In the genomic region with DNA sequence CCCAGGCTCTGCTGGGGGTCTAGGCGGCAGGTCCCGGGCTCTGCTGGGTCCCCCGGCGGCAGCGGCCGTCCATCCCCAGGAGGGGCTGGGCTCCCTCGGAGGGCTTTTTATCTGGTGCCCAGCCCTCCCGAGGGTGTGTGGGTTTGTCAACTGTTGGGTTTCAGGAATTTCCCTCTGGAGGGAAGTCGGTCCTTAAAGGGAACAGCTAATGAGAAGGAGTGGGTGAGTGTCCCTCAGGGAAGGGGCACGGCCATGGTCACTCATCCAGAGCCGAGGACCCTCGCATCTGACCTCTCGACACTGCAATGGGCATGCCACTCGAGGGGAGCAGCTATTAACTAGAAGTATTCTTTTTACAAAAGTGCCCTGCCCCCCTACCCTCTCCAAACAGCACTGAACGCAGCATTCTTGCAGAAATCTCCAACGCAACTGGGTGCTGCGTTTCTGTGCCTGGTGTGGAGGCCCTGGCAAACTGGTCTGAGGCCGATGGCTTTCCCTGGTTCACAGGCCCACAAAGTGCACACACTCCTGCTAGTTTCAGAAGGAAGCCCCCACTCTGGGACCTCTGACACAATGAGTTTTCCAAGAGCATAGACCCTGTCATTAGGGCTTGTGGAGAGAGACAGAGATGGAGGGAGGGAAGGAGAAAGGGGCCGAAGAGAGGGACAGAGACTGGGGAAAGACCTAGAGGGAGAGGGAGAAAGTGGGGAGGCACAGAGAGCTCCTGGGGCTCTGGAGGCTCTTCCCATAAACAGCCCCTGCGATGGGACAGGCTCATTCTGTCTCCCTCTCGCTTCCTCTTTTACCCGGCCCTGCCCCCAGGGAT, we compare ENCODE assay signal across 22 cellular contexts. TPM values are rescaled to one million over a fixed set of nuclear protein-coding genes. Genes with fewer than 3 reads are reported as not detected.
DNase-seq lines count a peak whose midpoint lies in the region; ATAC-seq, FAIRE-seq and TF ChIP-seq lines count a peak whose summit lies in the region.
"Had no signal": no experiment of that assay in that cellular context is flagged by ENCODE, and none has a peak within 500 bp of the region (broad histone marks: within the 10 kb centered on the region; RNA-seq: fewer than 3 reads in every experiment).

No MANE protein-coding gene starts in this region.

- 15% methylated on average over 14 of the region's 22 CpGs; no CpG with 5 or more reads in 1 of the 2 experiments for WGBS in H1 (ENCODE audit: extremely low coverage in 1 of 2, insufficient coverage in 1 of 2, insufficient read length in 1 of 2, insufficient replicate concordance in 2 of 2, low coverage in 1 of 2, low lambda C conversion rate in 2 of 2, missing lambda C conversion rate in 1 of 2), 2 experiments

- H2BK20ac ChIP-seq in H1 (ENCODE audit: low read length), result 0 out of 2 replicates have a peak overlapping the region, but pooled peaks have one; percentile 61

- H3K14ac ChIP-seq in H1 (ENCODE audit: insufficient read length), result no peak overlapping the region

- H2BK120ac ChIP-seq in H1 (replicated peaks; ENCODE audit: low read depth, low read length), result peak overlapping the region; percentile 5

- H4K8ac ChIP-seq in H1 (ENCODE audit: extremely low read depth, insufficient read depth, low read length), result no peak overlapping the region

- no peak overlapping the region for H2BK15ac ChIP-seq in H1 (ENCODE audit: low read length)

- H3K4me1 ChIP-seq in H1 (replicated peaks in 1 of 4; ENCODE audit: control insufficient read depth in 3 of 4, insufficient read depth in 4 of 4, low read length in 3 of 4) (peaks cover 0 to 50% (median 38%) of the 10 kb centered on the region in 4 experiments; a peak in 6 of 7 replicates), neural progenitor cell (peaks cover 62% of the 10 kb centered on the region)

- no peak overlapping the region for H3K4ac ChIP-seq in H1 (replicated peaks; ENCODE audit: insufficient read length, low read depth, low read length)

- H4K5ac ChIP-seq in H1 (ENCODE audit: insufficient read length, low read depth, low read length), result no peak overlapping the region

- H3K18ac ChIP-seq in H1 (ENCODE audit: extremely low read depth, low read length), result peak overlapping the region; percentile 66; the same call in 1 of the 2 replicates

- peak overlapping the region; percentile 90 for H4K91ac ChIP-seq in H1 (replicated peaks; ENCODE audit: insufficient read length, low read length)

- no peak overlapping the region for H3K27ac ChIP-seq in H1 (ENCODE audit: low read depth, low read length)
- H3K27ac ChIP-seq in neural progenitor cell, result no peak overlapping the region
- H3K27ac ChIP-seq: ovary, Peyer's patch, testis had no signal

- no peaks in the 10 kb centered on the region for H3K36me3 ChIP-seq in H7 (replicated peaks; ENCODE audit: control insufficient read depth, insufficient read depth, low read length)
- H3K36me3 ChIP-seq in H1 (ENCODE audit: control insufficient read depth in 2 of 4, insufficient read depth in 4 of 4, low read length in 3 of 4), result no peaks in the 10 kb centered on the region
- H3K36me3 ChIP-seq in neural progenitor cell, result no peaks in the 10 kb centered on the region
- H3K36me3 ChIP-seq: ovary, Peyer's patch had no signal

- H2BK5ac ChIP-seq in H1 (ENCODE audit: low read depth, low read length), result peak overlapping the region; percentile 85; the same call in 1 of the 2 replicates

- peaks cover 65% of the 10 kb centered on the region for H3K27me3 Mint-ChIP-seq in neural progenitor cell (ENCODE audit: insufficient read depth, low read depth)

- no peak overlapping the region for H2AK5ac ChIP-seq in H1 (ENCODE audit: low read depth, low read length)

- TF ChIP-seq RAD21 in H1 (IDR thresholded peaks at IDR 0.05 in 1 of 2, conservative IDR thresholded peaks at IDR 0.05 in 1 of 2; ENCODE audit: low read depth in 2 of 2, low read length in 2 of 2), result peak; percentile 1 to 4; a peak in 1 of 4 replicates

- peaks cover 16% of the 10 kb centered on the region for H3F3A ChIP-seq in neural progenitor cell (ENCODE audit: low read depth)

- no peak overlapping the region for H3K56ac ChIP-seq in H1 (replicated peaks; ENCODE audit: insufficient read length, low read depth, low read length)

- TF ChIP-seq EP300 in H1 (IDR thresholded peaks at IDR 0.05; ENCODE audit: borderline replicate concordance in 1 of 2, low read depth in 2 of 2, low read length in 2 of 2), result no peak

- H3K27ac Mint-ChIP-seq in neural progenitor cell, result no peak overlapping the region
- H3K27ac Mint-ChIP-seq: T-helper 2 cell treated with Interferon-gamma antibody and Interleukin-4, amounts not matched to agents 5 μg/mL and 100 μg/mL, for 36 hours had no signal

- H3K23me2 ChIP-seq in H1 (ENCODE audit: low read depth, low read length), result peaks cover 33% of the 10 kb centered on the region

- FAIRE-seq in H1 (lab: Jason Lieb, UNC), result no peak
- FAIRE-seq: bronchial epithelial cell, frontal cortex, H54 had no signal

- H3K4me3 Mint-ChIP-seq in neural progenitor cell, result no peak overlapping the region
- H3K4me3 Mint-ChIP-seq: T-helper 2 cell treated with Interferon-gamma antibody and Interleukin-4, amounts not matched to agents 5 μg/mL and 100 μg/mL, for 36 hours had no signal

- H2AFZ ChIP-seq in H1 (ENCODE audit: low read length) (no peak overlapping the region), neural progenitor cell (replicated peaks) (no peak overlapping the region)

- peaks cover 69% of the 10 kb centered on the region for H3K27me3 ChIP-seq in H7 (ENCODE audit: control insufficient read depth, insufficient read depth, low read length)
- H3K27me3 ChIP-seq in H1 (replicated peaks in 1 of 4; ENCODE audit: control insufficient read depth in 3 of 4, extremely low read depth in 1 of 4, insufficient read depth in 3 of 4, low read length in 3 of 4), result peaks cover 24 to 67% (median 57%) of the 10 kb centered on the region in 4 experiments
- H3K27me3 ChIP-seq in neural progenitor cell, result peaks cover 76% of the 10 kb centered on the region
- H3K27me3 ChIP-seq: ovary, testis had no signal

- no peaks in the 10 kb centered on the region for H3K9me3 Mint-ChIP-seq in neural progenitor cell
- H3K9me3 Mint-ChIP-seq: T-helper 2 cell treated with Interferon-gamma antibody and Interleukin-4, amounts not matched to agents 5 μg/mL and 100 μg/mL, for 36 hours had no signal

- H3K4me1 Mint-ChIP-seq in neural progenitor cell, result peaks cover 32% of the 10 kb centered on the region

- H3K4me3 ChIP-seq in H7 (ENCODE audit: insufficient read depth, low read depth, low read length) (peak overlapping the region; percentile 22), H1 (ENCODE audit: extremely low read depth in 1 of 4, insufficient read depth in 2 of 4, low read depth in 3 of 4, low read length in 4 of 4) (peak overlapping the region; percentile 20 to 58 (median 30); a peak in 6 of 8 replicates), neural progenitor cell (no peak overlapping the region), foreskin fibroblast (ENCODE audit: low read depth in 1 of 2, low read length in 2 of 2) (no peak overlapping the region)
- H3K4me3 ChIP-seq: ovary, Peyer's patch, testis had no signal

- no peak overlapping the region for H3K23ac ChIP-seq in H1 (ENCODE audit: insufficient read length)

- TF ChIP-seq CTCF in H1 (IDR thresholded peaks at IDR 0.05; ENCODE audit: control extremely low read depth in 1 of 3, insufficient read depth in 1 of 3, low read depth in 1 of 3, low read length in 3 of 3), result no peak
- TF ChIP-seq CTCF in neural progenitor cell (IDR thresholded peaks at IDR 0.05), result no peak
- TF ChIP-seq CTCF in foreskin fibroblast (IDR thresholded peaks at IDR 0.05; ENCODE audit: low read depth, low read length), result no peak

- POLR2A ChIA-PET in H1 (lab: Charles Lee; ENCODE audit: partially characterized antibody), result interaction anchor here (0.8 to 1.2 kb wide), 5 partner anchors 16 to 192 kb away, joined by 3 read pairs; a partner anchor contains a TSS

- H3K4me2 ChIP-seq in H1 (ENCODE audit: insufficient read depth in 1 of 2, low read depth in 2 of 2, low read length in 2 of 2), result peak overlapping the region; percentile 91 to 93
- H3K4me2 ChIP-seq in neural progenitor cell, result peak overlapping the region; percentile 69

- no peaks in the 10 kb centered on the region for H3K36me3 Mint-ChIP-seq in neural progenitor cell

- peak overlapping the region; percentile 68; the same call in 1 of the 2 replicates for H2BK12ac ChIP-seq in H1 (ENCODE audit: low read depth, low read length)

- no peaks in the 10 kb centered on the region for H4K20me1 ChIP-seq in H1 (replicated peaks in 1 of 2; ENCODE audit: control insufficient read depth in 1 of 2, insufficient read depth in 2 of 2, low read length in 2 of 2)
- peaks cover 37% of the 10 kb centered on the region for H4K20me1 ChIP-seq in neural progenitor cell (ENCODE audit: low read depth)

- H3K79me2 ChIP-seq in H1 (ENCODE audit: control insufficient read depth in 1 of 2, insufficient read depth in 2 of 2, low read length in 2 of 2) (no peaks in the 10 kb centered on the region), neural progenitor cell (ENCODE audit: low read depth) (no peaks in the 10 kb centered on the region)

- no peaks in the 10 kb centered on the region for H3K79me1 ChIP-seq in H1 (ENCODE audit: low read depth, low read length)

- TF ChIP-seq POLR2A in H1 (IDR thresholded peaks at IDR 0.05; ENCODE audit: control extremely low read depth in 1 of 2, low read depth in 2 of 2, low read length in 2 of 2), result no peak

- no peaks in the 10 kb centered on the region for H3K9me3 ChIP-seq in H1 (ENCODE audit: insufficient read depth in 2 of 2, low read depth in 1 of 2, low read length in 1 of 2)
- H3K9me3 ChIP-seq in neural progenitor cell (ENCODE audit: low read depth), result no peaks in the 10 kb centered on the region
- H3K9me3 ChIP-seq: Caco-2, ovary, Peyer's patch, testis had no signal

- no peak for ATAC-seq in GM18907 (IDR thresholded peaks at IDR 0.05; ENCODE audit: unreplicated experiment)
- ATAC-seq in GM21367 (IDR thresholded peaks at IDR 0.05; ENCODE audit: unreplicated experiment), result no peak

- no peak overlapping the region for H3K9ac ChIP-seq in H1 (replicated peaks in 1 of 4; ENCODE audit: extremely low read depth in 1 of 4, low read depth in 3 of 4, low read length in 3 of 4)
- no peak overlapping the region for H3K9ac ChIP-seq in neural progenitor cell

- DNase-seq in DMS79 (lab: John Stamatoyannopoulos, UW) (peak; percentile 39), H7 (peak; percentile 70), H1 (ENCODE audit: low read depth in 1 of 2, low spot score in 2 of 2) (peak in 1 of 2 experiments; percentile 59), neural progenitor cell (ENCODE audit: low spot score) (no peak), foreskin fibroblast (no peak)
- DNase-seq: activated CD4-positive, CD25-positive, alpha-beta regulatory T cell; AML-193; EL; NCI-H226; testis had no signal

- CTCF ChIA-PET in H1 (lab: Charles Lee; ENCODE audit: partially characterized antibody), result interaction anchor here (0.5 to 2.5 kb wide), 9 partner anchors 10 to 436 kb away, joined by 3 to 14 read pairs (median 4); no protein-coding TSS in a partner anchor

RNA-seq across cellular contexts. Expression of a gene that starts 1.0 kb away (rescaled TPM):
- total RNA-seq in H7 (2014; rRNA removed; shearing (Covaris generic)), result 1.0 and 1.8 TPM in 2 replicates
- total RNA-seq in H1 (2021; fragmentation: NEBNext Ultra II Directional; extraction: Animal tissue kit (Norgen Biotek cat#: 25700)), result 0.58 and 1.1 TPM in 2 replicates
- 0.89 and 1.5 TPM in 2 replicates for polyA plus RNA-seq in H1 (2011; rRNA removed)
- 1.3 TPM for polyA plus RNA-seq in H1 (2011; cell fraction: cytosol; rRNA removed)
- 5.0 TPM for polyA plus RNA-seq in H1 (2011; cell fraction: nucleus; rRNA removed)
- polyA plus RNA-seq in H1 (2012, experiment 1 of 2), result 1.3 to 2.9 TPM (median 2.1 TPM) in 4 replicates
- 0.75 TPM for polyA plus RNA-seq in H1 (2012, experiment 2 of 2)
- 0.14 TPM for polyA plus RNA-seq in H1 (2013, experiment 1 of 2)
- 0.11 TPM for polyA plus RNA-seq in H1 (2013, experiment 2 of 2)
- 1.4 and 2.0 TPM in 2 replicates for polyA minus RNA-seq in H1 (2011; rRNA and poly(A)+ RNA removed)
- polyA minus RNA-seq in H1 (2011; cell fraction: cytosol; rRNA and poly(A)+ RNA removed), result 1.2 TPM
- 3.9 TPM for polyA minus RNA-seq in H1 (2011; cell fraction: nucleus; rRNA and poly(A)+ RNA removed)
- not detected in 2 replicates for total RNA-seq in neural progenitor cell (ENCODE audit: low replicate concordance)
- total RNA-seq: bronchial epithelial cell, epithelial cell of proximal tubule, frontal cortex had no signal

RNA-seq across cellular contexts. Expression of a gene that starts 15.4 kb away (rescaled TPM):
- total RNA-seq in H7 (2014; rRNA removed; shearing (Covaris generic)), result not detected in 2 replicates
- not detected in 2 replicates for total RNA-seq in H1 (2021; fragmentation: NEBNext Ultra II Directional; extraction: Animal tissue kit (Norgen Biotek cat#: 25700))
- polyA plus RNA-seq in H1 (2011; rRNA removed), result not detected in 2 replicates
- polyA plus RNA-seq in H1 (2011; cell fraction: cytosol; rRNA removed), result not detected
- not detected for polyA plus RNA-seq in H1 (2011; cell fraction: nucleus; rRNA removed)
- 0.20 to 0.44 TPM in 2 of 4 replicates, not detected in the others for polyA plus RNA-seq in H1 (2012, experiment 1 of 2)
- polyA plus RNA-seq in H1 (2012, experiment 2 of 2), result not detected
- polyA plus RNA-seq in H1 (2013, experiment 1 of 2), result not detected
- not detected for polyA plus RNA-seq in H1 (2013, experiment 2 of 2)
- not detected in 2 replicates for polyA minus RNA-seq in H1 (2011; rRNA and poly(A)+ RNA removed)
- polyA minus RNA-seq in H1 (2011; cell fraction: cytosol; rRNA and poly(A)+ RNA removed), result not detected
- polyA minus RNA-seq in H1 (2011; cell fraction: nucleus; rRNA and poly(A)+ RNA removed), result not detected
- total RNA-seq in neural progenitor cell (ENCODE audit: low replicate concordance), result not detected in 2 replicates
- total RNA-seq: bronchial epithelial cell, Caco-2, dermis microvascular lymphatic vessel endothelial cell, epithelial cell of proximal tubule, frontal cortex, liver, ovary, Peyer's patch, testis had no signal
- polyA plus RNA-seq: liver, ovary had no signal

RNA-seq across cellular contexts. Expression of a gene that starts 30.5 kb away (rescaled TPM):
- 0.17 TPM in 1 of 2 replicates, not detected in the other for total RNA-seq in H7 (2014; rRNA removed; shearing (Covaris generic))
- total RNA-seq in H1 (2021; fragmentation: NEBNext Ultra II Directional; extraction: Animal tissue kit (Norgen Biotek cat#: 25700)), result 0.73 TPM in 1 of 2 replicates, not detected in the other
- 0.17 and 0.50 TPM in 2 replicates for polyA plus RNA-seq in H1 (2011; rRNA removed)
- not detected for polyA plus RNA-seq in H1 (2011; cell fraction: cytosol; rRNA removed)
- 0.76 TPM for polyA plus RNA-seq in H1 (2011; cell fraction: nucleus; rRNA removed)
- 0.49 TPM in 1 of 4 replicates, not detected in the others for polyA plus RNA-seq in H1 (2012, experiment 1 of 2)
- not detected for polyA plus RNA-seq in H1 (2012, experiment 2 of 2)
- polyA plus RNA-seq in H1 (2013, experiment 1 of 2), result 0.14 TPM
- polyA plus RNA-seq in H1 (2013, experiment 2 of 2), result not detected
- polyA minus RNA-seq in H1 (2011; rRNA and poly(A)+ RNA removed), result 2.6 and 2.8 TPM in 2 replicates
- not detected for polyA minus RNA-seq in H1 (2011; cell fraction: cytosol; rRNA and poly(A)+ RNA removed)
- 5.4 TPM for polyA minus RNA-seq in H1 (2011; cell fraction: nucleus; rRNA and poly(A)+ RNA removed)
- total RNA-seq in neural progenitor cell (ENCODE audit: low replicate concordance), result not detected in 2 replicates
- total RNA-seq: bronchial epithelial cell, Caco-2, dermis microvascular lymphatic vessel endothelial cell, epithelial cell of proximal tubule, frontal cortex, liver, ovary, Peyer's patch, testis had no signal
- polyA plus RNA-seq: liver, ovary had no signal

RNA-seq across cellular contexts. Expression of a gene that starts 45.7 kb away (rescaled TPM):
- total RNA-seq in H7 (2014; rRNA removed; shearing (Covaris generic)), result not detected in 2 replicates
- total RNA-seq in H1 (2021; fragmentation: NEBNext Ultra II Directional; extraction: Animal tissue kit (Norgen Biotek cat#: 25700)), result not detected in 2 replicates
- polyA plus RNA-seq in H1 (2011; rRNA removed), result 0.46 and 0.50 TPM in 2 replicates
- polyA plus RNA-seq in H1 (2011; cell fraction: cytosol; rRNA removed), result 0.13 TPM
- 1.3 TPM for polyA plus RNA-seq in H1 (2011; cell fraction: nucleus; rRNA removed)
- not detected in 4 replicates for polyA plus RNA-seq in H1 (2012, experiment 1 of 2)
- not detected for polyA plus RNA-seq in H1 (2012, experiment 2 of 2)
- not detected for polyA plus RNA-seq in H1 (2013, experiment 1 of 2)
- polyA plus RNA-seq in H1 (2013, experiment 2 of 2), result not detected
- 2.9 and 4.0 TPM in 2 replicates for polyA minus RNA-seq in H1 (2011; rRNA and poly(A)+ RNA removed)
- 1.7 TPM for polyA minus RNA-seq in H1 (2011; cell fraction: cytosol; rRNA and poly(A)+ RNA removed)
- 14.5 TPM for polyA minus RNA-seq in H1 (2011; cell fraction: nucleus; rRNA and poly(A)+ RNA removed)
- total RNA-seq in neural progenitor cell (ENCODE audit: low replicate concordance), result not detected in 2 replicates
- total RNA-seq: bronchial epithelial cell, Caco-2, dermis microvascular lymphatic vessel endothelial cell, epithelial cell of proximal tubule, frontal cortex, liver, ovary, Peyer's patch had no signal
- polyA plus RNA-seq: liver, ovary had no signal

RNA-seq across cellular contexts. Expression of a gene that starts 54.7 kb away (rescaled TPM):
- not detected in 2 replicates for total RNA-seq in H7 (2014; rRNA removed; shearing (Covaris generic))
- not detected in 2 replicates for total RNA-seq in H1 (2021; fragmentation: NEBNext Ultra II Directional; extraction: Animal tissue kit (Norgen Biotek cat#: 25700))
- not detected in 2 replicates for polyA plus RNA-seq in H1 (2011; rRNA removed)
- polyA plus RNA-seq in H1 (2011; cell fraction: cytosol; rRNA removed), result not detected
- not detected for polyA plus RNA-seq in H1 (2011; cell fraction: nucleus; rRNA removed)
- not detected in 4 replicates for polyA plus RNA-seq in H1 (2012, experiment 1 of 2)
- not detected for polyA plus RNA-seq in H1 (2012, experiment 2 of 2)
- polyA plus RNA-seq in H1 (2013, experiment 1 of 2), result not detected
- polyA plus RNA-seq in H1 (2013, experiment 2 of 2), result not detected
- polyA minus RNA-seq in H1 (2011; rRNA and poly(A)+ RNA removed), result not detected in 2 replicates
- polyA minus RNA-seq in H1 (2011; cell fraction: cytosol; rRNA and poly(A)+ RNA removed), result not detected
- polyA minus RNA-seq in H1 (2011; cell fraction: nucleus; rRNA and poly(A)+ RNA removed), result not detected
- not detected in 2 replicates for total RNA-seq in neural progenitor cell (ENCODE audit: low replicate concordance)
- total RNA-seq: bronchial epithelial cell, Caco-2, dermis microvascular lymphatic vessel endothelial cell, epithelial cell of proximal tubule, frontal cortex, liver, ovary, Peyer's patch, testis had no signal
- polyA plus RNA-seq: liver, ovary had no signal

Comparison
In these comparisons a context has a peak if more than half of its experiments do, and no peak if none do; other contexts are left out.
1. DNase-seq: peak in DMS79 (single experiment) and H7 (single experiment); none in neural progenitor cell (single experiment) and foreskin fibroblast (0 of 2).
2. H3K4me3 ChIP-seq: peak in H7 (single experiment) and H1 (4 of 4); none in neural progenitor cell (single experiment) and foreskin fibroblast (0 of 2).